16 cellular contexts compared by ENCODE assay signal in genomic region chr10:86936661-86937501, GRCh38. TPM values are rescaled to one million over a fixed set of nuclear protein-coding genes. Genes with fewer than 3 reads are reported as not detected.
A peak's percentile ranks its signal among the peaks of the same experiment; 100 is the strongest.
DNase-seq lines count a peak whose midpoint lies in the region; ATAC-seq and TF ChIP-seq lines count a peak whose summit lies in the region.
"Had no signal": no experiment of that assay in that cellular context is flagged by ENCODE, and none has a peak within 500 bp of the region (broad histone marks: within the 10 kb centered on the region; RNA-seq: fewer than 3 reads in every experiment).

No MANE protein-coding gene starts in this region.

- H3K79me1 ChIP-seq in neuronal stem cell (ENCODE audit: low read depth, low read length), result no peaks in the 10 kb centered on the region

- no peak overlapping the region for H2BK120ac ChIP-seq in neuronal stem cell (ENCODE audit: low read depth, low read length)

- H3K27ac ChIP-seq in neuronal stem cell (replicated peaks; ENCODE audit: low read length), result no peak overlapping the region
- H3K27ac ChIP-seq: left lung had no signal

- no peak overlapping the region for H3K14ac ChIP-seq in neuronal stem cell (ENCODE audit: low read length)

- H3K18ac ChIP-seq in neuronal stem cell (ENCODE audit: low read length), result no peak overlapping the region

- H2BK15ac ChIP-seq in neuronal stem cell (ENCODE audit: low read length), result no peak overlapping the region

- H2BK12ac ChIP-seq in neuronal stem cell (ENCODE audit: low read length), result no peak overlapping the region

- peaks cover 0 to 2% (median 0%) of the 10 kb centered on the region in 3 experiments for H3K27me3 ChIP-seq in neuronal stem cell (ENCODE audit: control insufficient read depth in 3 of 3, insufficient read depth in 3 of 3, low read depth in 1 of 3, low read length in 3 of 3)
- H3K27me3 ChIP-seq: heart left ventricle, left lung had no signal

- no peak for TF ChIP-seq CTCF in choroid plexus epithelial cell (conservative IDR thresholded peaks at IDR 0.05; ENCODE audit: low read depth, low read length)

- peak; percentile 73 for DNase-seq in EH (ENCODE audit: low read depth)
- peak; percentile 17 for DNase-seq in NCI-H146 treated with DMSO at 0.1 percent for 48 hours (lab: John Stamatoyannopoulos, UW; ENCODE audit: unreplicated experiment)
- peak; percentile 63 for DNase-seq in choroid plexus epithelial cell (ENCODE audit: low read depth)
- DNase-seq in neuronal stem cell (ENCODE audit: low spot score), result no peak
- DNase-seq in NCI-H1436 (lab: John Stamatoyannopoulos, UW), result no peak
- no peak for DNase-seq in GM19238 (ENCODE audit: insufficient read length, low spot score)
- no peak for DNase-seq in D341Med (ENCODE audit: low spot score)
- DNase-seq: activated T-cell treated with anti-CD3 and anti-CD28 coated beads, Interleukin-2, amount 50 U/mL, for 24 hours; effector CD8-positive, alpha-beta T cell; heart left ventricle; Karpas-422; left lung; nephron progenitor cell; small intestine had no signal

- WGBS in neuronal stem cell (ENCODE audit: extremely low coverage in 2 of 2, insufficient read length in 2 of 2, insufficient replicate concordance in 1 of 2), 2 donors, result no CpG with 5 or more reads among the region's 13 CpGs

- no peak overlapping the region for H4K91ac ChIP-seq in neuronal stem cell (ENCODE audit: low read depth, low read length, poor library complexity)

- H3K9me3 ChIP-seq in neuronal stem cell (replicated peaks in 1 of 2; ENCODE audit: control insufficient read depth in 2 of 2, insufficient read depth in 1 of 2, low read depth in 1 of 2, low read length in 2 of 2), result peaks cover 0 to 2% of the 10 kb centered on the region in 2 donors
- H3K9me3 ChIP-seq: heart left ventricle, left lung had no signal

- H3K4me3 ChIP-seq in choroid plexus epithelial cell (ENCODE audit: low read depth, low read length) (no peak overlapping the region), neuronal stem cell (ENCODE audit: low read length in 2 of 2) (no peak overlapping the region)
- H3K4me3 ChIP-seq: heart left ventricle, left lung had no signal

- peak overlapping the region; percentile 5 for H3K9ac ChIP-seq in neuronal stem cell (ENCODE audit: low read depth, low read length, poor library complexity)

- no peak for ATAC-seq in GM21737 (IDR thresholded peaks at IDR 0.05; ENCODE audit: unreplicated experiment)
- ATAC-seq: activated CD4-positive, CD25-positive, alpha-beta regulatory T cell treated with anti-CD3 and anti-CD28 coated beads, Interleukin-2, amount 50 U/mL, for 24 hours; heart left ventricle; left lung had no signal

- H3K23ac ChIP-seq in neuronal stem cell (ENCODE audit: low read depth, low read length, poor library complexity), result no peak overlapping the region

- H2AFZ ChIP-seq in neuronal stem cell (ENCODE audit: low read length), result no peak overlapping the region

- no peaks in the 10 kb centered on the region for H3K4me1 ChIP-seq in neuronal stem cell (ENCODE audit: control insufficient read depth in 2 of 2, insufficient read depth in 1 of 2, low read depth in 1 of 2, low read length in 2 of 2)

- no peak overlapping the region for H3K4me2 ChIP-seq in neuronal stem cell (ENCODE audit: insufficient read depth, low read length, poor library complexity, severe bottlenecking)

- H2BK5ac ChIP-seq in neuronal stem cell (ENCODE audit: low read length), result no peak overlapping the region

- H3K36me3 ChIP-seq in neuronal stem cell (replicated peaks in 1 of 2; ENCODE audit: control insufficient read depth in 2 of 2, insufficient read depth in 2 of 2, low read length in 2 of 2), result peaks cover 2 to 15% of the 10 kb centered on the region in 2 donors

- no peak overlapping the region for H4K8ac ChIP-seq in neuronal stem cell (ENCODE audit: low read depth, low read length)

- no peak overlapping the region for H3K4ac ChIP-seq in neuronal stem cell (ENCODE audit: low read length)

- H2AK5ac ChIP-seq in neuronal stem cell (ENCODE audit: low read depth, low read length), result no peak overlapping the region

RNA-seq across cellular contexts. Expression of gene MMRN2, which starts 20.5 kb away (rescaled TPM):
- 0.52 TPM for polyA plus RNA-seq in neuronal stem cell (2013, experiment 1 of 2)
- 0.40 TPM for polyA plus RNA-seq in neuronal stem cell (2013, experiment 2 of 2)

RNA-seq across cellular contexts. Expression of gene SNCG, which starts 21.5 kb away (rescaled TPM):
- polyA plus RNA-seq in neuronal stem cell (2013, experiment 1 of 2), result 0.21 TPM
- 0.29 TPM for polyA plus RNA-seq in neuronal stem cell (2013, experiment 2 of 2)

RNA-seq across cellular contexts. Expression of gene ADIRF, which starts 31.4 kb away (rescaled TPM):
- 0.18 TPM for polyA plus RNA-seq in neuronal stem cell (2013, experiment 1 of 2)
- 0.29 TPM for polyA plus RNA-seq in neuronal stem cell (2013, experiment 2 of 2)

Comparison
In these comparisons a context has a peak if more than half of its experiments do, and no peak if none do; other contexts are left out.
1. DNase-seq: peak in EH (single experiment), NCI-H146 treated with DMSO at 0.1 percent for 48 hours (single experiment) and choroid plexus epithelial cell (single experiment); none in neuronal stem cell (single experiment), NCI-H1436 (single experiment), GM19238 (single experiment) and D341Med (single experiment).